In the genomic region with DNA sequence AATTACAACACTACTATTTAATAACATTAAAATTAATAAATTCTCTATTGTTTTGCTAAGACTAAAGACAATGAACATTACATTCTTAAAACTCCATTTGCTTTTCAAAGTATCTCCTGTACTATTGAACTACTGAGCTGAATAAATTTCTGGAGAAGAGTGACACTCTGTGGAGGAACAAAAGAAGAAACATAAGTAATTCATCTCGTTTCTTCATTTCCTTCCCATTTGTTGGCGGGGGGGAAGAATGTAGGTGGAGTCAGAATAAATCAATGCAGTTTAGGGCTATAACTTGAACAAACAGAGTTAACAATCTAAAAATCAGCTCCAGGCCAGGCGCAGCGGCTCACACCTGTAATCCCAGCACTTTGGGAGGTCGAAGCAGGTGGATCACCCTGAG, we compare ENCODE assay signal across 21 cellular contexts. TPM values are rescaled to one million over a fixed set of nuclear protein-coding genes. Genes with fewer than 3 reads are reported as not detected.
DNase-seq lines count a peak whose midpoint lies in the region; ATAC-seq, FAIRE-seq and TF ChIP-seq lines count a peak whose summit lies in the region.
"Had no signal": no experiment of that assay in that cellular context is flagged by ENCODE, and none has a peak within 500 bp of the region (broad histone marks: within the 10 kb centered on the region; RNA-seq: fewer than 3 reads in every experiment).

No MANE protein-coding gene starts in this region.

- no peak overlapping the region for H3K4me2 ChIP-seq in A549
- H3K4me2 ChIP-seq in GM23248 (ENCODE audit: unreplicated experiment) = no peak overlapping the region

- POLR2A ChIA-PET in A549 (lab: Yijun Ruan, JAX) (no interaction called here), RWPE1 (lab: Yijun Ruan, JAX; ENCODE audit: low non-redundant PET) (no interaction called here)
- POLR2A ChIA-PET in CD8-positive, alpha-beta memory T cell (lab: Charles Lee) = no interaction called here

- WGBS in A549 (ENCODE audit: missing lambda C conversion rate) = 76% methylated on average over 5 of the region's 5 CpGs
- WGBS in GM23248 (ENCODE audit: low coverage in 1 of 2, low lambda C conversion rate in 2 of 2, missing lambda C conversion rate in 2 of 2), 2 experiments = 43 to 48% methylated on average over 5 of the region's 5 CpGs

- H3K9me3 ChIP-seq in A549 = no peaks in the 10 kb centered on the region
- H3K9me3 ChIP-seq in GM23248 (ENCODE audit: low read depth) = no peaks in the 10 kb centered on the region
- no peaks in the 10 kb centered on the region for H3K9me3 ChIP-seq in CD8-positive, alpha-beta memory T cell (ENCODE audit: low read length)

- H3F3A ChIP-seq in GM23248 (ENCODE audit: insufficient read depth) = no peaks in the 10 kb centered on the region

- no peak overlapping the region for H3K4me3 ChIP-seq in A549
- H3K4me3 ChIP-seq in GM23248 = no peak overlapping the region
- no peak overlapping the region for H3K4me3 ChIP-seq in CD8-positive, alpha-beta memory T cell (ENCODE audit: low read length)
- H3K4me3 ChIP-seq: lung had no signal

- H3K9me2 ChIP-seq in GM23248 (ENCODE audit: insufficient read depth) = no peaks in the 10 kb centered on the region

- no peak overlapping the region for H2AFZ ChIP-seq in GM23248

- peak in 1 of 2 experiments; percentile 38; a peak in 1 of 6 replicates for ATAC-seq in A549
- ATAC-seq in GM18520 (IDR thresholded peaks at IDR 0.05; ENCODE audit: unreplicated experiment) = no peak

- peaks cover 0 to 2% (median 0%) of the 10 kb centered on the region in 5 donors for H3K9me3 Mint-ChIP-seq in CD8-positive, alpha-beta memory T cell
- H3K9me3 Mint-ChIP-seq: activated naive CD4-positive, alpha-beta T cell treated with anti-CD3 and anti-CD28 coated beads, Interleukin-2, amount 50 U/mL, for 24 hours had no signal

- no peaks in the 10 kb centered on the region for H4K20me1 ChIP-seq in GM23248 (ENCODE audit: insufficient read depth)

- H3K27me3 Mint-ChIP-seq in CD8-positive, alpha-beta memory T cell = peaks cover 2% of the 10 kb centered on the region in 2 donors
- H3K27me3 Mint-ChIP-seq: activated naive CD4-positive, alpha-beta T cell treated with anti-CD3 and anti-CD28 coated beads, Interleukin-2, amount 50 U/mL, for 24 hours; progenitor cell of endocrine pancreas; stimulated activated naive CD8-positive, alpha-beta T cell treated with anti-CD3 and anti-CD28 coated beads, Interleukin-15, Interleukin-2, amounts not matched to agents 100 ng/mL and 50 ng/mL, for 24 hours had no signal

- in situ Hi-C loops in GM23248 (cut with MboI) = no loop called here

- FAIRE-seq in A549 (lab: Jason Lieb, UNC) (no peak), endometrium (lab: Jason Lieb, UNC) (peak; percentile 70)

- H3K27ac ChIP-seq in A549 = peak overlapping the region in 1 of 2 experiments; percentile 32; a peak in 2 of 6 replicates
- no peak overlapping the region for H3K27ac ChIP-seq in GM23248
- H3K27ac ChIP-seq in RWPE1 = peak overlapping the region; percentile 58
- H3K27ac ChIP-seq in CD8-positive, alpha-beta memory T cell (ENCODE audit: low read depth, low read length) = no peak overlapping the region

- H3K27me3 ChIP-seq in GM23248 (replicated peaks; ENCODE audit: insufficient read depth) = no peaks in the 10 kb centered on the region
- H3K27me3 ChIP-seq in CD8-positive, alpha-beta memory T cell (ENCODE audit: insufficient read depth, low read length, poor library complexity, severe bottlenecking) = no peaks in the 10 kb centered on the region

- H3K36me3 Mint-ChIP-seq in CD8-positive, alpha-beta memory T cell = peaks cover 0 to 7% (median 0%) of the 10 kb centered on the region in 3 donors
- H3K36me3 Mint-ChIP-seq: naive thymus-derived CD4-positive, alpha-beta T cell had no signal

- no peaks in the 10 kb centered on the region for H3K79me2 ChIP-seq in GM23248 (ENCODE audit: insufficient read depth)

- peaks cover 43% of the 10 kb centered on the region for H3K4me1 ChIP-seq in A549
- H3K4me1 ChIP-seq in GM23248 (ENCODE audit: insufficient read depth) = peaks cover 8% of the 10 kb centered on the region
- H3K4me1 ChIP-seq in CD8-positive, alpha-beta memory T cell (ENCODE audit: insufficient read depth, low read length) = no peaks in the 10 kb centered on the region

- H3K4me3 Mint-ChIP-seq in CD8-positive, alpha-beta memory T cell = no peak overlapping the region
- H3K4me3 Mint-ChIP-seq: activated naive CD4-positive, alpha-beta T cell treated with anti-CD3 and anti-CD28 coated beads, Interleukin-2, amount 50 U/mL, for 24 hours; naive thymus-derived CD4-positive, alpha-beta T cell; stimulated activated naive CD8-positive, alpha-beta T cell treated with anti-CD3 and anti-CD28 coated beads, Interleukin-15, Interleukin-2, amounts not matched to agents 100 ng/mL and 50 ng/mL, for 24 hours had no signal

- TF ChIP-seq RAD21 in A549 (conservative IDR thresholded peaks at IDR 0.05 in 1 of 2, IDR thresholded peaks at IDR 0.05 in 1 of 2) = peak; percentile 40 to 49; a peak in 4 of 5 replicates

- H3K36me3 ChIP-seq in GM23248 (ENCODE audit: low read depth) = no peaks in the 10 kb centered on the region
- no peaks in the 10 kb centered on the region for H3K36me3 ChIP-seq in CD8-positive, alpha-beta memory T cell (ENCODE audit: insufficient read depth, low read length)

- no peaks in the 10 kb centered on the region for H3K4me1 Mint-ChIP-seq in CD8-positive, alpha-beta memory T cell
- H3K4me1 Mint-ChIP-seq: activated naive CD4-positive, alpha-beta T cell treated with anti-CD3 and anti-CD28 coated beads, Interleukin-2, amount 50 U/mL, for 24 hours had no signal

- TF ChIP-seq POLR2A in A549 (IDR thresholded peaks at IDR 0.05; ENCODE audit: low read length) = no peak

- CTCF ChIA-PET in A549 (lab: Yijun Ruan, JAX) (interaction anchor here (0.6 to 1.0 kb wide), 2 partner anchors 10 to 24 kb away, joined by 3 to 4 read pairs; no protein-coding TSS in a partner anchor), RWPE1 (lab: Yijun Ruan, JAX) (no interaction called here)
- CTCF ChIA-PET in CD8-positive, alpha-beta memory T cell (lab: Charles Lee) = no interaction called here

- no peak overlapping the region for H3K27ac Mint-ChIP-seq in CD8-positive, alpha-beta memory T cell
- H3K27ac Mint-ChIP-seq: activated naive CD4-positive, alpha-beta T cell treated with anti-CD3 and anti-CD28 coated beads, Interleukin-2, amount 50 U/mL, for 24 hours; naive thymus-derived CD4-positive, alpha-beta T cell; progenitor cell of endocrine pancreas; stimulated activated naive CD8-positive, alpha-beta T cell treated with anti-CD3 and anti-CD28 coated beads, Interleukin-15, Interleukin-2, amounts not matched to agents 100 ng/mL and 50 ng/mL, for 24 hours had no signal

- H3K9ac ChIP-seq in GM23248 = no peak overlapping the region

- TF ChIP-seq CTCF in A549 (IDR thresholded peaks at IDR 0.05) (0 out of 3 replicates have a peak, but pooled peaks have one; percentile 12), RWPE1 (conservative IDR thresholded peaks at IDR 0.05; ENCODE audit: low read depth) (no peak)

- TF ChIP-seq EP300 in A549 (IDR thresholded peaks at IDR 0.05) = no peak

- DNase-seq in A549 (ENCODE audit: low read depth in 1 of 2, low spot score in 1 of 2) (peak in 1 of 2 experiments; percentile 11), GM23248 (peak; percentile 2), RWPE1 (ENCODE audit: low spot score) (peak; percentile 1), NCI-H2107 treated with DMSO at 0.1 percent for 48 hours (lab: John Stamatoyannopoulos, UW; ENCODE audit: unreplicated experiment) (no peak)
- DNase-seq in CD8-positive, alpha-beta memory T cell = no peak
- no peak for DNase-seq in activated CD4-positive, alpha-beta T cell treated with anti-CD3 and anti-CD28 coated beads for 4 hours
- DNase-seq: activated CD4-positive, alpha-beta T cell treated with anti-CD3 and anti-CD28 coated beads for 48 hours; activated T-cell treated with anti-CD3 and anti-CD28 coated beads for 4 hours; effector memory CD4-positive, alpha-beta T cell; foreskin melanocyte; naive thymus-derived CD4-positive, alpha-beta T cell; NCI-H69; RPMI8226; stimulated activated CD4-positive, alpha-beta T cell treated with anti-CD3 and anti-CD28 coated beads, Interleukin-15, amount 100 ng/mL, for 24 hours had no signal

TF ChIP-seq in A549, 52 proteins besides CTCF, POLR2A, EP300 and RAD21:
- TF ChIP-seq EHMT2 (IDR thresholded peaks at IDR 0.05; ENCODE audit: low read depth) (no peak), SMC3 (IDR thresholded peaks at IDR 0.05) (0 out of 3 replicates have a peak, but pooled peaks have one; percentile 24)

RNA-seq across cellular contexts. Expression of gene EFHB, which starts 32.7 kb away (rescaled TPM):
- polyA plus RNA-seq in A549 (2011; rRNA removed) (1.9 and 2.1 TPM in 2 replicates), A549 (2017; fragmentation: RNase III; extraction: RNeasy Plus Mini Kit Qiagen cat#74134 plus additional on column Dnase treatment) (2.1 to 2.8 TPM (median 2.7 TPM) in 3 replicates), GM23248 (2016; fragmentation: Nextera tagmentation; extraction: Ambion mirVana) (1.0 and 1.3 TPM in 2 replicates)
- polyA plus RNA-seq in A549 (2012; cell fraction: cytosol; rRNA removed) = 0.52 and 0.67 TPM in 2 replicates
- 0.29 and 0.92 TPM in 2 replicates for polyA plus RNA-seq in A549 (2012; cell fraction: nucleus; rRNA removed)
- polyA minus RNA-seq in A549 (2011; rRNA and poly(A)+ RNA removed) = 1.4 and 1.7 TPM in 2 replicates
- 0.13 and 2.9 TPM in 2 replicates for total RNA-seq in GM23248 (2014; rRNA removed; shearing (Covaris generic))
- total RNA-seq in CD8-positive, alpha-beta memory T cell = 1 to 10 TPM in 1 of 2 experiments, under 1 TPM in 1; 0.39 to 1.3 TPM
- polyA plus RNA-seq in CD8-positive, alpha-beta memory T cell = not detected
- total RNA-seq: urinary bladder had no signal

RNA-seq across cellular contexts. Expression of gene RAB5A, which starts 45.6 kb away (rescaled TPM):
- polyA plus RNA-seq in A549 (2011; rRNA removed) (51.5 and 66.6 TPM in 2 replicates), A549 (2017; fragmentation: RNase III; extraction: RNeasy Plus Mini Kit Qiagen cat#74134 plus additional on column Dnase treatment) (41.2 to 43.9 TPM (median 43.2 TPM) in 3 replicates), GM23248 (2016; fragmentation: Nextera tagmentation; extraction: Ambion mirVana) (78.9 and 80.9 TPM in 2 replicates)
- 15.3 and 16.9 TPM in 2 replicates for polyA plus RNA-seq in A549 (2012; cell fraction: cytosol; rRNA removed)
- 6.9 and 7.7 TPM in 2 replicates for polyA plus RNA-seq in A549 (2012; cell fraction: nucleus; rRNA removed)
- 13.4 and 14.3 TPM in 2 replicates for polyA minus RNA-seq in A549 (2011; rRNA and poly(A)+ RNA removed)
- 56.5 and 94.9 TPM in 2 replicates for total RNA-seq in GM23248 (2014; rRNA removed; shearing (Covaris generic))
- 10 to 100 TPM; 68.6 to 75.3 TPM for total RNA-seq in CD8-positive, alpha-beta memory T cell
- polyA plus RNA-seq in CD8-positive, alpha-beta memory T cell = 46.4 TPM

Comparison
In these comparisons a context has a peak if more than half of its experiments do, and no peak if none do; other contexts are left out.
1. DNase-seq: peak in GM23248 (single experiment) and RWPE1 (single experiment); none in NCI-H2107 treated with DMSO at 0.1 percent for 48 hours (single experiment), CD8-positive, alpha-beta memory T cell (0 of 5) and activated CD4-positive, alpha-beta T cell treated with anti-CD3 and anti-CD28 coated beads for 4 hours (0 of 2).